Comparison of ENCODE assay signal across 14 cellular contexts in the genomic region with DNA sequence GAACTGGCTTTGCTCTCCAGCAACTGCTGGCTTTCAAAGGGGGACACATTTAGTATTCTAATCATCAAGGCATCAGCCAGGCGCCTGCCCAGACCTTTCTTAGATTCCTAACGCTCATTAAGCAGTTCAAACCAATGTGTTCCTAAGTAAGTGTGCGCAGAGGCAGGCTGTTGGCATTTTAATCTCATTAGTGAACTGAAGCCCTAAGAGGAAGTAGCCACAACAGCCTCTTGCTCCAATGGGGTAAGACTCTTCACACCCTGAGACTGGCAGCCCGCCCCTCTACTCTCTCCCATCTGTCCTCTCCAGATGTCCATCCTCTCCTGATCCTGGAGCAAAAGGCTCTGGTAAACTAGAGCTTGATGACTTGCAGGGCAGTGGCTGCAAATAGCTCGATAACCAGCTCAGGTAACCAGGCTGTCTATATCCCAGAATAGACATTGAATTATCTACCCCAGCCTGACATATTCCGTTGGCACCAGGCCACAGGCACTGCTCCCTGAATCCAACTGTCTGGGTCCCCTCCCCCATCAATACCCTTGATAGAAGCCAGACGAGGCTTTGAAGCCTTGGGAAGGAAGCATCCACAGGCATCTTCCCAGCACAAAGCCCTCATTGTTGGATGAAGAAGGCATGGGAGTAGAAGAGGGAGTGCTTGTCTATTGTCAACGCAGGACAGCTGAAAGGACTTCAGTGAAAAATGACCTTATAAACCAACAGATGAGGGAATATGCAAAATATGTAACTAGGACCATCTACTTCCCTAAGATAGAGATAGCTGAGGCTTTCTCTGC.
DNase-seq lines count a peak whose midpoint lies in the region; ATAC-seq and TF ChIP-seq lines count a peak whose summit lies in the region.
"Had no signal": no experiment of that assay in that cellular context is flagged by ENCODE, and none has a peak within 500 bp of the region (broad histone marks: within the 10 kb centered on the region; RNA-seq: fewer than 3 reads in every experiment).

No MANE protein-coding gene starts in this region.

- no peaks in the 10 kb centered on the region for H3K4me1 ChIP-seq in left lung
- H3K4me1 ChIP-seq: suprapubic skin had no signal

- H3K27ac ChIP-seq in substantia nigra (ENCODE audit: low read depth, low read length, poor library complexity, severe bottlenecking) = no peak overlapping the region
- H3K27ac ChIP-seq in left lung = no peak overlapping the region
- H3K27ac ChIP-seq: suprapubic skin had no signal

- no peaks in the 10 kb centered on the region for H3K36me3 ChIP-seq in left lung
- H3K36me3 ChIP-seq: suprapubic skin had no signal

- peak; percentile 73 for DNase-seq in NCI-H1048 (lab: John Stamatoyannopoulos, UW)
- peak; percentile 99 for DNase-seq in NCI-H82 (lab: John Stamatoyannopoulos, UW)
- peak in 41 of 42 donors; percentile 30 to 88 (median 64) for DNase-seq in head of caudate nucleus
- peak in 41 of 49 donors; percentile 7 to 75 (median 38) for DNase-seq in substantia nigra (lab: John Stamatoyannopoulos, UW)
- no peak for DNase-seq in left lung
- DNase-seq in NCI-H1092 treated with DMSO at 0.1 percent for 48 hours (lab: John Stamatoyannopoulos, UW) = no peak
- no peak for DNase-seq in GM19240 (ENCODE audit: insufficient read length, low spot score)
- DNase-seq: activated naive CD8-positive, alpha-beta T cell treated with anti-CD3 and anti-CD28 coated beads for 36 hours; CD8-positive, alpha-beta memory T cell; natural killer cell; NCI-H2107; RPMI8226 had no signal

- no peaks in the 10 kb centered on the region for H3K9me3 ChIP-seq in left lung
- H3K9me3 ChIP-seq: suprapubic skin had no signal

- intact Hi-C loops in head of caudate nucleus (cut with DNase I) (no loop called here), left lung (cut with DNase I) (no loop called here)

- ATAC-seq in left lung = no peak
- ATAC-seq: K562, natural killer cell had no signal

- H3K4me3 ChIP-seq in left lung = no peak overlapping the region
- H3K4me3 ChIP-seq: K562, suprapubic skin had no signal

- no peaks in the 10 kb centered on the region for H3K27me3 ChIP-seq in left lung
- H3K27me3 ChIP-seq: suprapubic skin had no signal

- no peak for TF ChIP-seq CTCF in left lung (IDR thresholded peaks at IDR 0.05)

Comparison
In these comparisons a context has a peak if more than half of its experiments do, and no peak if none do; other contexts are left out.
1. DNase-seq: peak in NCI-H1048 (single experiment), NCI-H82 (single experiment), head of caudate nucleus (41 of 42) and substantia nigra (41 of 49); none in left lung (0 of 2), NCI-H1092 treated with DMSO at 0.1 percent for 48 hours (single experiment) and GM19240 (single experiment).